10 cellular contexts compared by ENCODE assay signal in the genomic region with DNA sequence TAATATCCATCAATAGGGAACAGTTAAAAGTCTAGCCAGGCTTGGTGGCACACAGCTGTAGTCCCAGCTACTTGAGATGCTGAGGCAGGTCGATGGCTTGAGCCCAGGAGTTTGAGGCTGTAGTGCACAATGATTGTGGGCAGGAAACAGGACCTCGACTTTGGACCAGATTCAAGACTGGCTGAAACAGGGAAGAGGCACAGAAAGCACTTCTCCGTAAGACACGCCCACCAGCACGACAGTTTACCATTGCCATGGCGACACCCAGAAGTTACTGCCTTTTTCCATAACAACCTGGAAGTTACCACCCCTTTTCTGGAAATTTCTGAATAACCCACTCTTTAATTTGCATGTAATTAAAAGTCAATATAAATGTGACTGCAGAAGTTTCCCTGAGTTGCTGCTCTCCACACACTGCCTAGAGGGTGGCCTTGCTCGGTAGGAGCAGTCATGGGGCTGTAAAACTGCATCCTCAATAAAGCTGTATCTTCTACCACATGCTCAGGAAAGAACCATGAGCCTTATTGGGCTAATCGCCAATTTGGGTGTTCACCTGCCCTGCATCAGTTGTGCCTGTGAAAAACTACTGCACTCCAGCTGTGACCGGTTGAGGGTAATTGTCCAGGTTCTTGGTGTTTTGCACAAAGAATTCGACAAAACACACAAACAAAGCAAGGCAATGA. TPM values are rescaled to one million over a fixed set of nuclear protein-coding genes. Genes with fewer than 3 reads are reported as not detected.
DNase-seq lines count a peak whose midpoint lies in the region; ATAC-seq lines count a peak whose summit lies in the region.
"Had no signal": no experiment of that assay in that cellular context is flagged by ENCODE, and none has a peak within 500 bp of the region (broad histone marks: within the 10 kb centered on the region; RNA-seq: fewer than 3 reads in every experiment).

No MANE protein-coding gene starts in this region.

- ATAC-seq in T-helper 17 cell: no peak
- no peak for ATAC-seq in naive thymus-derived CD8-positive, alpha-beta T cell

- H3K27me3 Mint-ChIP-seq in activated naive CD8-positive, alpha-beta T cell treated with anti-CD3 and anti-CD28 coated beads for 36 hours: no peaks in the 10 kb centered on the region
- H3K27me3 Mint-ChIP-seq in T-helper 17 cell: no peaks in the 10 kb centered on the region
- no peaks in the 10 kb centered on the region for H3K27me3 Mint-ChIP-seq in naive thymus-derived CD8-positive, alpha-beta T cell
- H3K27me3 Mint-ChIP-seq: progenitor cell of endocrine pancreas had no signal

- in situ Hi-C loops in KBM-7 (cut with MboI; ENCODE audit: low pct_unique_long_range_greater_than_20kb, low sequenced_read_pairs): no loop called here

- no peaks in the 10 kb centered on the region for H3K9me3 ChIP-seq in T-helper 17 cell (ENCODE audit: control insufficient read depth, low read length, poor library complexity, severe bottlenecking)
- H3K9me3 ChIP-seq: uterus had no signal

- H3K4me3 Mint-ChIP-seq in activated naive CD8-positive, alpha-beta T cell treated with anti-CD3 and anti-CD28 coated beads for 36 hours: no peak overlapping the region
- H3K4me3 Mint-ChIP-seq in T-helper 17 cell: no peak overlapping the region
- no peak overlapping the region for H3K4me3 Mint-ChIP-seq in naive thymus-derived CD8-positive, alpha-beta T cell

- H3K27ac Mint-ChIP-seq in activated naive CD8-positive, alpha-beta T cell treated with anti-CD3 and anti-CD28 coated beads for 36 hours: no peak overlapping the region
- no peak overlapping the region for H3K27ac Mint-ChIP-seq in T-helper 17 cell
- peak overlapping the region in 1 of 10 donors; percentile 3 for H3K27ac Mint-ChIP-seq in naive thymus-derived CD8-positive, alpha-beta T cell
- H3K27ac Mint-ChIP-seq: progenitor cell of endocrine pancreas had no signal

- POLR2A ChIA-PET in naive thymus-derived CD8-positive, alpha-beta T cell (lab: Charles Lee): no interaction called here

- no peaks in the 10 kb centered on the region for H3K9me3 Mint-ChIP-seq in activated naive CD8-positive, alpha-beta T cell treated with anti-CD3 and anti-CD28 coated beads for 36 hours
- no peaks in the 10 kb centered on the region for H3K9me3 Mint-ChIP-seq in naive thymus-derived CD8-positive, alpha-beta T cell

- peaks cover 12% of the 10 kb centered on the region for H3K4me1 Mint-ChIP-seq in activated naive CD8-positive, alpha-beta T cell treated with anti-CD3 and anti-CD28 coated beads for 36 hours
- H3K4me1 Mint-ChIP-seq in T-helper 17 cell: peaks cover 7% of the 10 kb centered on the region
- H3K4me1 Mint-ChIP-seq in naive thymus-derived CD8-positive, alpha-beta T cell: peaks cover 0 to 9% (median 5%) of the 10 kb centered on the region in 4 donors

- peak; percentile 72 to 75 for DNase-seq in AML-193 (lab: John Stamatoyannopoulos, UW)
- peak; percentile 94 for DNase-seq in KBM-7
- DNase-seq in activated naive CD8-positive, alpha-beta T cell treated with anti-CD3 and anti-CD28 coated beads for 36 hours: peak; percentile 30
- peak; percentile 24 for DNase-seq in iPS-NIHi11 (ENCODE audit: low spot score)
- DNase-seq in activated CD8-positive, alpha-beta memory T cell treated with anti-CD3 and anti-CD28 coated beads, Interleukin-2, amount 50 U/mL, for 48 hours: no peak
- DNase-seq in T-helper 17 cell: no peak
- no peak for DNase-seq in naive thymus-derived CD8-positive, alpha-beta T cell
- DNase-seq in cerebellar nuclear complex (lab: John Stamatoyannopoulos, UW): no peak

- no peaks in the 10 kb centered on the region for H3K36me3 Mint-ChIP-seq in activated naive CD8-positive, alpha-beta T cell treated with anti-CD3 and anti-CD28 coated beads for 36 hours
- no peaks in the 10 kb centered on the region for H3K36me3 Mint-ChIP-seq in T-helper 17 cell (ENCODE audit: low read depth)
- H3K36me3 Mint-ChIP-seq in naive thymus-derived CD8-positive, alpha-beta T cell: no peaks in the 10 kb centered on the region

RNA-seq across cellular contexts. Expression of a gene that starts 4.6 kb away (rescaled TPM):
- total RNA-seq in activated naive CD8-positive, alpha-beta T cell treated with anti-CD3 and anti-CD28 coated beads for 36 hours: 1 to 10 TPM; 3.0 to 4.1 TPM
- total RNA-seq in T-helper 17 cell: 10 to 100 TPM in 1 of 2 donors, 1 to 10 TPM in 1; 7.3 to 13.4 TPM
- total RNA-seq in naive thymus-derived CD8-positive, alpha-beta T cell: 10 to 100 TPM; 10.1 to 10.5 TPM
- 1 to 10 TPM; 4.7 to 9.9 (median 8.8) TPM for polyA plus RNA-seq in naive thymus-derived CD8-positive, alpha-beta T cell

RNA-seq across cellular contexts. Expression of a gene that starts 14.4 kb away (rescaled TPM):
- total RNA-seq in activated naive CD8-positive, alpha-beta T cell treated with anti-CD3 and anti-CD28 coated beads for 36 hours: 100 to 1,000 TPM; 140 to 141 TPM
- total RNA-seq in T-helper 17 cell: 10 to 100 TPM; 80.2 to 80.7 TPM
- total RNA-seq in naive thymus-derived CD8-positive, alpha-beta T cell: 100 to 1,000 TPM; 141 to 144 TPM
- polyA plus RNA-seq in naive thymus-derived CD8-positive, alpha-beta T cell: 10 to 100 TPM; 19.4 to 29.2 (median 19.7) TPM

RNA-seq across cellular contexts. Expression of a gene that starts 26.9 kb away (rescaled TPM):
- 1 to 10 TPM; 2.7 to 3.0 TPM for total RNA-seq in activated naive CD8-positive, alpha-beta T cell treated with anti-CD3 and anti-CD28 coated beads for 36 hours
- total RNA-seq in T-helper 17 cell: 1 to 10 TPM; 6.7 to 8.7 TPM
- total RNA-seq in naive thymus-derived CD8-positive, alpha-beta T cell: 10 to 100 TPM; 22.0 to 23.3 TPM
- polyA plus RNA-seq in naive thymus-derived CD8-positive, alpha-beta T cell: 10 to 100 TPM; 10.1 to 10.6 (median 10.2) TPM

RNA-seq across cellular contexts. Expression of a gene that starts 27.8 kb away (rescaled TPM):
- 10 to 100 TPM; 27.6 to 28.5 TPM for total RNA-seq in activated naive CD8-positive, alpha-beta T cell treated with anti-CD3 and anti-CD28 coated beads for 36 hours
- 10 to 100 TPM; 24.1 to 28.9 TPM for total RNA-seq in T-helper 17 cell
- total RNA-seq in naive thymus-derived CD8-positive, alpha-beta T cell: 10 to 100 TPM; 25.7 to 30.3 TPM
- 1 to 10 TPM in 2 of 3 donors, under 1 TPM in 1; 0.35 to 1.4 (median 1.1) TPM for polyA plus RNA-seq in naive thymus-derived CD8-positive, alpha-beta T cell

RNA-seq across cellular contexts. Expression of a gene that starts 32.6 kb away (rescaled TPM):
- 1,000 to 10,000 TPM; 1,593 to 1,653 TPM for total RNA-seq in activated naive CD8-positive, alpha-beta T cell treated with anti-CD3 and anti-CD28 coated beads for 36 hours
- total RNA-seq in T-helper 17 cell: 100 to 1,000 TPM; 140 to 144 TPM
- 100 to 1,000 TPM; 159 to 163 TPM for total RNA-seq in naive thymus-derived CD8-positive, alpha-beta T cell
- 100 to 1,000 TPM; 372 to 497 (median 479) TPM for polyA plus RNA-seq in naive thymus-derived CD8-positive, alpha-beta T cell

Comparison
In these comparisons a context has a peak if more than half of its experiments do, and no peak if none do; other contexts are left out.
1. DNase-seq: peak in AML-193 (2 of 2), KBM-7 (single experiment), activated naive CD8-positive, alpha-beta T cell treated with anti-CD3 and anti-CD28 coated beads for 36 hours (single experiment) and iPS-NIHi11 (single experiment); none in activated CD8-positive, alpha-beta memory T cell treated with anti-CD3 and anti-CD28 coated beads, Interleukin-2, amount 50 U/mL, for 48 hours (single experiment), T-helper 17 cell (0 of 3), naive thymus-derived CD8-positive, alpha-beta T cell (0 of 10) and cerebellar nuclear complex (0 of 2).